Comparison of ENCODE assay signal across 2 cellular contexts in genomic region chr9:133933426-133934026, GRCh38.
TF ChIP-seq lines count a peak whose summit lies in the region.

No MANE protein-coding gene starts in this region.

TF ChIP-seq in HepG2, 621 proteins besides CTCF, POLR2A, EP300 and RAD21:
- TF ChIP-seq FOXA3 (CRISPR knock-in tag; IDR thresholded peaks at IDR 0.05): no peak
- TF ChIP-seq ZNF354B (CRISPR knock-in tag; IDR thresholded peaks at IDR 0.05): no peak
- peak; percentile 47; the same call in 1 of the 2 replicates for TF ChIP-seq ZNF710 (CRISPR knock-in tag; IDR thresholded peaks at IDR 0.05; ENCODE audit: borderline replicate concordance)

TF ChIP-seq in H1, 55 proteins besides CTCF, POLR2A, EP300 and RAD21:
- TF ChIP-seq RBBP5 (IDR thresholded peaks at IDR 0.05; ENCODE audit: borderline replicate concordance, low read depth, low read length) (no peak), CREB1 (IDR thresholded peaks at IDR 0.05) (no peak), CHD7 (IDR thresholded peaks at IDR 0.05; ENCODE audit: insufficient replicate concordance, low read length) (no peak)
